ENCODE assay signal across 22 cellular contexts in the genomic region with DNA sequence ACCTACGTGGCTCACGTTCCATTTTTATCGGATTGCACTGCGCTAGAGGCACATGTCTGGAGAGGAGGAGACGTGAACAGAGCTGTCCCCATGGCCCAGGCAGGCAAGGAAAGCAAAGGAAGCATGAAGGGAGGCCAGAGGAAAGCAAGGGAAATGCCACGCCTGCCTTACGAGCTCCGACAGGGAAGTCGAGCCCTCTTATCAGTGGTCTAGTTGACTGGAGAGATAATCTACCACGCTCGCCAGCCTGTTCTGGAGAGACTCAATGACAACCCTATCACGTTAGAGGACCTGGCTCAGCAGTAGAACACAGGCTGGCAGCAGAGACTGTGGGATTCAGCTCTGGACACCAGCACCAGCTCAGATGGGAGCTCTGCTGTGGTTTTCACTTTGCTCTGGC.
A peak's percentile ranks its signal among the peaks of the same experiment; 100 is the strongest.
DNase-seq lines count a peak whose midpoint lies in the region; ATAC-seq, FAIRE-seq and TF ChIP-seq lines count a peak whose summit lies in the region.
"Had no signal": no experiment of that assay in that cellular context is flagged by ENCODE, and none has a peak within 500 bp of the region (broad histone marks: within the 10 kb centered on the region; RNA-seq: fewer than 3 reads in every experiment).

No MANE protein-coding gene starts in this region.

- CTCF ChIA-PET in K562 (lab: Yijun Ruan, JAX; ENCODE audit: low intra/inter-chr PET ratio): no interaction called here

- TF ChIP-seq POLR2A in K562 (conservative IDR thresholded peaks at IDR 0.05): no peak

- no peak overlapping the region for H3K27ac ChIP-seq in K562 (ENCODE audit: extremely low read depth, low read depth, low read length)
- H3K27ac ChIP-seq: A549, coronary artery, SK-N-MC had no signal

- H3K27me3 ChIP-seq in K562 (ENCODE audit: control insufficient read depth in 2 of 2, insufficient read depth in 2 of 2, low read length in 2 of 2): peaks cover 30 to 44% of the 10 kb centered on the region in 2 experiments

- peak; percentile 53 for DNase-seq in activated effector memory CD4-positive, alpha-beta T cell treated with anti-CD3 and anti-CD28 coated beads, Interleukin-2, amount 50 U/mL, for 16 hours
- DNase-seq in activated effector memory CD4-positive, alpha-beta T cell treated with Interleukin-2 at 50 U/mL for 16 hours: no peak
- peak in 1 of 4 experiments; percentile 7 for DNase-seq in K562 (ENCODE audit: extremely low read depth in 1 of 4, low spot score in 3 of 4)
- DNase-seq in iPS-NIHi7 (ENCODE audit: extremely low spot score): peak; percentile 48
- no peak for DNase-seq in stimulated activated effector memory CD8-positive, alpha-beta T cell treated with anti-CD3 and anti-CD28 coated beads, Interleukin-12 subunit alpha, Interleukin-12 subunit beta, amount 100 ng/mL, for 72 hours (ENCODE audit: low spot score in 2 of 2)
- DNase-seq: activated B cell treated with CpG ODN at 0.5 μM for 24 hours; amygdala; COR-L47; IMR-90; NCI-H1105 treated with DMSO at 0.1 percent for 48 hours; NCI-H345; occipital lobe; spleen; stimulated activated naive CD8-positive, alpha-beta T cell treated with anti-CD3 and anti-CD28 coated beads, Interleukin-15, amount 100 ng/mL, for 72 hours had no signal

- H4K20me1 ChIP-seq in K562 (replicated peaks; ENCODE audit: control insufficient read depth, insufficient read depth, low read length): no peaks in the 10 kb centered on the region

- H3K4me3 Mint-ChIP-seq in stimulated activated effector memory CD8-positive, alpha-beta T cell treated with anti-CD3 and anti-CD28 coated beads, Interleukin-12 subunit alpha, Interleukin-12 subunit beta, amount 100 ng/mL, for 72 hours: peak overlapping the region; percentile 95
- H3K4me3 Mint-ChIP-seq: stimulated activated naive CD8-positive, alpha-beta T cell treated with anti-CD3 and anti-CD28 coated beads, Interleukin-15, amount 100 ng/mL, for 72 hours had no signal

- no peaks in the 10 kb centered on the region for H3K9me3 ChIP-seq in K562 (replicated peaks; ENCODE audit: control insufficient read depth, insufficient read depth, low read depth, low read length)
- H3K9me3 ChIP-seq: A549, spleen had no signal

- no TSS peak for BruUV-seq in K562 (replicated peaks; lab: Mats Ljungman, UMichigan)

- H3K4me3 ChIP-seq in K562: no peak overlapping the region
- H3K4me3 ChIP-seq: A549, coronary artery, lung, SK-N-MC, spleen had no signal

- no peak overlapping the region for H3K9ac ChIP-seq in K562 (ENCODE audit: insufficient read depth in 1 of 2, low read depth in 2 of 2, low read length in 2 of 2)

- WGBS in K562 (ENCODE audit: insufficient coverage, low coverage, missing lambda C conversion rate): 2% methylated on average over 12 of the region's 12 CpGs

- H3K9me3 Mint-ChIP-seq in stimulated activated effector memory CD8-positive, alpha-beta T cell treated with anti-CD3 and anti-CD28 coated beads, Interleukin-12 subunit alpha, Interleukin-12 subunit beta, amount 100 ng/mL, for 72 hours: no peaks in the 10 kb centered on the region
- H3K9me3 Mint-ChIP-seq: stimulated activated naive CD8-positive, alpha-beta T cell treated with anti-CD3 and anti-CD28 coated beads, Interleukin-15, amount 100 ng/mL, for 72 hours had no signal

- H3K79me2 ChIP-seq in K562 (ENCODE audit: control insufficient read depth, insufficient read depth, low read length): no peaks in the 10 kb centered on the region

- no peaks in the 10 kb centered on the region for H3K9me1 ChIP-seq in K562 (ENCODE audit: control insufficient read depth, insufficient read depth, low read length)

- intact Hi-C loops in K562 (cut with micrococcal nuclease): no loop called here

- no peaks in the 10 kb centered on the region for H3K4me1 ChIP-seq in K562 (replicated peaks in 1 of 2; ENCODE audit: control insufficient read depth in 2 of 2, insufficient read depth in 2 of 2, low read length in 2 of 2)

- ATAC-seq in K562 (peak; percentile 44), HG03139 (IDR thresholded peaks at IDR 0.05; ENCODE audit: unreplicated experiment) (no peak), HG03457 (IDR thresholded peaks at IDR 0.05; ENCODE audit: unreplicated experiment) (no peak), GM21723 (IDR thresholded peaks at IDR 0.05; ENCODE audit: unreplicated experiment) (no peak)
- no peak for ATAC-seq in stimulated activated effector memory CD8-positive, alpha-beta T cell treated with anti-CD3 and anti-CD28 coated beads, Interleukin-12 subunit alpha, Interleukin-12 subunit beta, amount 100 ng/mL, for 72 hours
- ATAC-seq: A549; stimulated activated naive CD8-positive, alpha-beta T cell treated with anti-CD3 and anti-CD28 coated beads, Interleukin-15, amount 100 ng/mL, for 72 hours had no signal

- H3K4me2 ChIP-seq in K562 (ENCODE audit: insufficient read depth, low read length): peak overlapping the region; percentile 10; the same call in 1 of the 2 replicates
- H3K4me2 ChIP-seq: A549 had no signal

- no peak overlapping the region for H2AFZ ChIP-seq in K562 (ENCODE audit: low read depth, low read length)

- POLR2A ChIA-PET in K562 (lab: Yijun Ruan, JAX): interaction anchor here (0.7 kb wide), 1 partner anchor 81 kb away, joined by 3 read pairs; no protein-coding TSS in a partner anchor

- no peaks in the 10 kb centered on the region for H3K36me3 ChIP-seq in K562 (ENCODE audit: control insufficient read depth, insufficient read depth, low read length)
- H3K36me3 ChIP-seq: spleen had no signal

- no peak for TF ChIP-seq CTCF in K562 (IDR thresholded peaks at IDR 0.05 in 2 of 3, conservative IDR thresholded peaks at IDR 0.05 in 1 of 3; ENCODE audit: insufficient read depth in 2 of 3, low read depth in 1 of 3, low read length in 3 of 3)

- peaks cover 93% of the 10 kb centered on the region for H3K4me1 Mint-ChIP-seq in stimulated activated effector memory CD8-positive, alpha-beta T cell treated with anti-CD3 and anti-CD28 coated beads, Interleukin-12 subunit alpha, Interleukin-12 subunit beta, amount 100 ng/mL, for 72 hours

- peak overlapping the region; percentile 97 for H3K27ac Mint-ChIP-seq in stimulated activated effector memory CD8-positive, alpha-beta T cell treated with anti-CD3 and anti-CD28 coated beads, Interleukin-12 subunit alpha, Interleukin-12 subunit beta, amount 100 ng/mL, for 72 hours
- H3K27ac Mint-ChIP-seq: stimulated activated naive CD8-positive, alpha-beta T cell treated with anti-CD3 and anti-CD28 coated beads, Interleukin-15, amount 100 ng/mL, for 72 hours had no signal

- in situ Hi-C loops in K562 (cut with MboI): no loop called here

- TF ChIP-seq EP300 in K562 (IDR thresholded peaks at IDR 0.05; ENCODE audit: low read length): no peak

- no peak for FAIRE-seq in K562 (lab: Jason Lieb, UNC)
- FAIRE-seq: A549, GM19239 had no signal

- H3K36me3 Mint-ChIP-seq in stimulated activated effector memory CD8-positive, alpha-beta T cell treated with anti-CD3 and anti-CD28 coated beads, Interleukin-12 subunit alpha, Interleukin-12 subunit beta, amount 100 ng/mL, for 72 hours: peaks cover 57% of the 10 kb centered on the region

- no peak for TF ChIP-seq RAD21 in K562 (CRISPR knock-in tag; conservative IDR thresholded peaks at IDR 0.05 in 1 of 2, IDR thresholded peaks at IDR 0.05 in 1 of 2)

TF ChIP-seq in K562, 482 proteins besides CTCF, POLR2A, EP300 and RAD21:
- TF ChIP-seq ATF1 (CRISPR knock-in tag; IDR thresholded peaks at IDR 0.05) (no peak), ATF1 (tag; IDR thresholded peaks at IDR 0.05) (peak; percentile 12; the same call in 1 of the 2 replicates), ZNF431 (CRISPR knock-in tag; IDR thresholded peaks at IDR 0.05) (no peak), HMBOX1 (IDR thresholded peaks at IDR 0.05) (peak; percentile 36; the same call in 1 of the 2 replicates)
TF ChIP-seq in K562: peak in this region for 2.

Comparison
In these comparisons a context has a peak if more than half of its experiments do, and no peak if none do; other contexts are left out.
1. DNase-seq: peak in activated effector memory CD4-positive, alpha-beta T cell treated with anti-CD3 and anti-CD28 coated beads, Interleukin-2, amount 50 U/mL, for 16 hours (single experiment) and iPS-NIHi7 (single experiment); none in activated effector memory CD4-positive, alpha-beta T cell treated with Interleukin-2 at 50 U/mL for 16 hours (single experiment) and stimulated activated effector memory CD8-positive, alpha-beta T cell treated with anti-CD3 and anti-CD28 coated beads, Interleukin-12 subunit alpha, Interleukin-12 subunit beta, amount 100 ng/mL, for 72 hours (0 of 2).